Comparison of ENCODE assay signal across 2 cellular contexts in the genomic region with DNA sequence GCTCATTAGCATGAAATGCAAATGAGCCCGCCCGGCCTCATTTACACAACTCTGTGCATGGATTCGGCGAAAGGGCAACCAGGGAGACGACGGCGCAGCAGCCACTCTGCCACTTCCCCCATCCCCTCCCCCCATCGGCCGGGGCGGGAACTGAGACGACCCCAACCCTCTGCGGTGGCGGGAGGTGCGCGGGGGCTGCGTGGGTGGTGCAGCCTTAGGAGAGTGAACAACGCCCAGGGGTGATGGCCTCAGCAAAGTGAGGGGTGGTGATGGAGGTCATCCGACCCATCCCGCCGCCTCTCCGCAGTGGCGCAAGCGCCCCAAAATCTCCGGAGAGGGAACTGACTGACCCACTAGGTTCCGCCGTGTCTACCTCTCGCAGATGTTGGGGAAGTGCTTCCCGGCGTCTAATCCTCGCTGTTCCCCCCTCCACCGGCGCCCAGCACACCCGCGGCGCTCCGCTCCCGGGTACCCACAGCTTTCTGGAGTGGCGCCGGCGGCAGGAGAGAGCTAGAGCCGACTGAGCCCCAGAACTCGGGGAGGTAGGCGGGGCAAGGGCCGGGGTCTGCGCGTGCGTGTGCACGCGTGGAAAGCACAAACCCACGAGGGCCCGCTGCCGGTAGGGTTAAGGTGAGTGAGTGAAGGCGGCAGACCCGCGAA.
A peak's percentile ranks its signal among the peaks of the same experiment; 100 is the strongest.
TF ChIP-seq lines count a peak whose summit lies in the region.

No MANE protein-coding gene starts in this region.

TF ChIP-seq in A549, 52 proteins besides CTCF, POLR2A, EP300 and RAD21:
- TF ChIP-seq FOXS1 (CRISPR knock-in tag; IDR thresholded peaks at IDR 0.05) (no peak), FOSL2 (IDR thresholded peaks at IDR 0.05) (no peak), FOSL2 (CRISPR knock-in tag; IDR thresholded peaks at IDR 0.05) (no peak), CEBPB (IDR thresholded peaks at IDR 0.05) (no peak), ZSCAN20 (CRISPR knock-in tag; IDR thresholded peaks at IDR 0.05) (no peak), ESRRA (IDR thresholded peaks at IDR 0.05; ENCODE audit: borderline replicate concordance, low read length) (no peak), KDM5A (IDR thresholded peaks at IDR 0.05) (no peak), HOXB13 (CRISPR knock-in tag; IDR thresholded peaks at IDR 0.05; ENCODE audit: low read depth) (no peak), USF2 (IDR thresholded peaks at IDR 0.05) (no peak)

TF ChIP-seq in GM23338, 12 proteins besides CTCF, POLR2A, EP300 and RAD21:
- TF ChIP-seq EZH2 (IDR thresholded peaks at IDR 0.05; ENCODE audit: low read depth, unreplicated experiment) = peak; percentile 47
- TF ChIP-seq JUNB (IDR thresholded peaks at IDR 0.05; ENCODE audit: unreplicated experiment) = no peak
- no peak for TF ChIP-seq ETS1 (IDR thresholded peaks at IDR 0.05)
